Comparison of ENCODE assay signal across 28 cellular contexts in the genomic region with DNA sequence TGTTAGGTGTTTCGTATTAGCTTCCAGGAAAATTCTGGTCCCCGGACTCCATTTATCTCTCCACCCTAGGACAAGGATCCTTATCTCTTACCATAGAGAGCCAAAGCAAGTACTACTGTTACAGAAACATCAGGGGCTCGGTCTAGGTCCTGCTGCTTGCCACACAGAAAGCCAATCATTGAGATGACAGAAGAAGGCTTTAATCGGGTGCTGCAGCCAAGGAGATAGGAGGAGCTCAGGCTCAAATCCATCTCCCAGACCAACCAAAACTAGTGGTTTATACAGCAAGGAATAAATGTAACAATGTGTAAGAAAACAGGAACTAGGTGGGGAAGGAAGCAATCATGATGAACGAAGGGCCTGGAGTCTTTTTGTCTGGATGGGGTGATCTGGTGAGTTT.
"Had no signal": no experiment of that assay in that cellular context is flagged by ENCODE, and none has a peak within 500 bp of the region (broad histone marks: within the 10 kb centered on the region; RNA-seq: fewer than 3 reads in every experiment).

No MANE protein-coding gene starts in this region.

- H3K9me3 ChIP-seq: colonic mucosa, esophagus squamous epithelium, gastrocnemius medialis, lower lobe of right lung had no signal

- H3K36me3 ChIP-seq: colonic mucosa, esophagus squamous epithelium, gastrocnemius medialis, heart right ventricle, left lung, lower lobe of right lung had no signal

- DNase-seq: colonic mucosa; cortex of kidney; effector CD8-positive, alpha-beta T cell; effector memory CD8-positive, alpha-beta T cell; endodermal cell; erythroblast; esophagus squamous epithelium; foreskin fibroblast; foreskin melanocyte; gastrocnemius medialis; glutamatergic neuron; head of caudate nucleus; heart right ventricle; hippocampal formation; left cardiac atrium; left lung; left ventricle myocardium superior; lower lobe of right lung; mesenchymal stem cell; mucosa of descending colon; naive B cell had no signal

- H3K4me3 ChIP-seq: colonic mucosa, esophagus squamous epithelium, gastrocnemius medialis, heart right ventricle, left lung, lower lobe of right lung, mucosa of descending colon had no signal

- ATAC-seq: effector memory CD8-positive, alpha-beta T cell; esophagus mucosa; gastrocnemius medialis; heart right ventricle; left cardiac atrium; left lung; left ventricle myocardium superior; lower lobe of right lung; mucosa of descending colon had no signal

- H3K27ac Mint-ChIP-seq: dendritic cell treated with granulocyte-macrophage colony-stimulating factor and Interleukin-4, amounts not matched to agents 40 ng/mL and 50 ng/mL, for 4 days; effector memory CD8-positive, alpha-beta T cell; endodermal cell; mesothelial cell of epicardium; naive B cell had no signal

- FAIRE-seq: endometrium, islet of Langerhans, keratinocyte had no signal

- H3K4me1 Mint-ChIP-seq: endodermal cell, mesothelial cell of epicardium, naive B cell had no signal

- H3K27ac ChIP-seq: colonic mucosa, epithelial cell of prostate, esophagus squamous epithelium, gastrocnemius medialis, heart right ventricle, left lung, lower lobe of right lung had no signal

- H3K4me3 Mint-ChIP-seq: dendritic cell treated with granulocyte-macrophage colony-stimulating factor and Interleukin-4, amounts not matched to agents 40 ng/mL and 50 ng/mL, for 4 days; effector memory CD8-positive, alpha-beta T cell; endodermal cell; mesothelial cell of epicardium; naive B cell had no signal

- H3K27me3 ChIP-seq: colonic mucosa, gastrocnemius medialis, left lung had no signal

- H3K9me3 Mint-ChIP-seq: effector memory CD8-positive, alpha-beta T cell had no signal

- H3K4me1 ChIP-seq: colonic mucosa, esophagus squamous epithelium, gastrocnemius medialis, heart right ventricle, left lung, lower lobe of right lung had no signal
